Comparison of ENCODE assay signal across 8 cellular contexts in genomic region chr15:40097968-40098476, GRCh38. TPM values are rescaled to one million over a fixed set of nuclear protein-coding genes. Genes with fewer than 3 reads are reported as not detected.
A peak's percentile ranks its signal among the peaks of the same experiment; 100 is the strongest.
DNase-seq lines count a peak whose midpoint lies in the region; ATAC-seq and TF ChIP-seq lines count a peak whose summit lies in the region.

No MANE protein-coding gene starts in this region.

- H2BK5ac ChIP-seq in IMR-90 (ENCODE audit: low read depth, low read length, poor library complexity, severe bottlenecking): peak overlapping the region; percentile 87

- H3K27ac ChIP-seq in IMR-90 (ENCODE audit: insufficient read depth, low read length) (peak overlapping the region; percentile 86), mucosa of rectum (ENCODE audit: low read depth in 2 of 2, low read length in 2 of 2) (peak overlapping the region; percentile 83 to 88)

- H3K23ac ChIP-seq in IMR-90 (ENCODE audit: low read depth, low read length): peak overlapping the region; percentile 99

- H3K27me3 Mint-ChIP-seq in Caco-2 (ENCODE audit: insufficient read depth, unreplicated experiment): no peaks in the 10 kb centered on the region
- H3K27me3 Mint-ChIP-seq in activated naive CD8-positive, alpha-beta T cell treated with anti-CD3 and anti-CD28 coated beads, Interleukin-2, amount 50 U/mL, for 24 hours: no peaks in the 10 kb centered on the region

- H3K18ac ChIP-seq in IMR-90 (ENCODE audit: low read depth, low read length): peak overlapping the region; percentile 90

- H3K4ac ChIP-seq in IMR-90 (ENCODE audit: low read depth, low read length): peak overlapping the region; percentile 99

- H2BK120ac ChIP-seq in IMR-90 (ENCODE audit: low read depth, low read length): peak overlapping the region; percentile 99

- H2BK15ac ChIP-seq in IMR-90 (ENCODE audit: low read depth, low read length): peak overlapping the region; percentile 95; the same call in 2 of the 3 replicates

- peak overlapping the region; percentile 31 for H2AK9ac ChIP-seq in IMR-90 (replicated peaks; ENCODE audit: low read depth, low read length, poor library complexity)

- intact Hi-C loops in Caco-2 (cut with micrococcal nuclease; ENCODE audit: unreplicated experiment) (loop anchor here (1.0 kb wide), 2 partner anchors 8 to 9 kb away; no protein-coding TSS in a partner anchor), IMR-90 (cut with micrococcal nuclease) (no loop called here)

- peak overlapping the region; percentile 99 for H2AK5ac ChIP-seq in IMR-90 (ENCODE audit: low read depth, low read length)

- CTCF ChIA-PET in Caco-2 (lab: Charles Lee) (interaction anchor here (0.6 to 1.9 kb wide), 4 partner anchors 9 to 16 kb away, joined by 3 to 13 read pairs (median 4); no protein-coding TSS in a partner anchor), IMR-90 (lab: Yijun Ruan, JAX) (interaction anchor here (0.5 to 1.7 kb wide), 4 partner anchors 8 to 505 kb away, joined by 3 to 8 read pairs (median 6); no protein-coding TSS in a partner anchor)

- H3K4me3 Mint-ChIP-seq in Caco-2 (ENCODE audit: unreplicated experiment): peak overlapping the region; percentile 65
- peak overlapping the region; percentile 70 for H3K4me3 Mint-ChIP-seq in activated naive CD8-positive, alpha-beta T cell treated with anti-CD3 and anti-CD28 coated beads, Interleukin-2, amount 50 U/mL, for 24 hours

- 0% methylated on average over 2 of the region's 10 CpGs; no CpG with 5 or more reads in 1 of the 2 experiments for WGBS in IMR-90 (ENCODE audit: extremely low coverage in 2 of 2, insufficient read length in 1 of 2), 2 experiments

- DNase-seq in Caco-2 (no peak), IMR-90 (no peak), DMS79 treated with DMSO at 0.1 percent for 48 hours (lab: John Stamatoyannopoulos, UW) (no peak), islet precursor cell (no peak)
- DNase-seq in activated naive CD8-positive, alpha-beta T cell treated with anti-CD3 and anti-CD28 coated beads, Interleukin-2, amount 50 U/mL, for 24 hours: no peak
- DNase-seq in activated effector memory CD4-positive, alpha-beta T cell treated with anti-CD3 and anti-CD28 coated beads, Interleukin-2, amount 50 U/mL, for 16 hours: no peak

- H3K14ac ChIP-seq in IMR-90 (replicated peaks; ENCODE audit: low read depth, low read length): peak overlapping the region; percentile 93

- peaks cover 7 to 82% of the 10 kb centered on the region in 2 experiments; a peak in 3 of 4 replicates for H3K79me1 ChIP-seq in IMR-90 (ENCODE audit: low read depth in 1 of 2, low read length in 2 of 2)

- TF ChIP-seq POLR2A in IMR-90 (IDR thresholded peaks at IDR 0.05; ENCODE audit: low read depth, low read length): 0 out of 2 replicates have a peak, but pooled peaks have one; percentile 14

- H3K4me3 ChIP-seq in Caco-2 (ENCODE audit: low read depth, low read length) (no peak overlapping the region), IMR-90 (ENCODE audit: insufficient read depth, low read depth, low read length) (no peak overlapping the region), mucosa of rectum (ENCODE audit: low read length in 2 of 2) (peak overlapping the region; percentile 41 to 51)

- no peaks in the 10 kb centered on the region for H4K20me1 ChIP-seq in IMR-90 (ENCODE audit: insufficient read depth, low read length)

- no TSS peak for BruUV-seq in Caco-2 (replicated peaks; lab: Mats Ljungman, UMichigan)
- BruUV-seq in IMR-90 (replicated peaks; lab: Mats Ljungman, UMichigan): no TSS peak

- H3K27ac Mint-ChIP-seq in Caco-2 (ENCODE audit: unreplicated experiment): peak overlapping the region; percentile 92
- peak overlapping the region; percentile 99 for H3K27ac Mint-ChIP-seq in activated naive CD8-positive, alpha-beta T cell treated with anti-CD3 and anti-CD28 coated beads, Interleukin-2, amount 50 U/mL, for 24 hours

- H3K56ac ChIP-seq in IMR-90 (ENCODE audit: extremely low read depth, insufficient read depth, low read length): peak overlapping the region; percentile 84

- peak overlapping the region; percentile 73 for H2AFZ ChIP-seq in IMR-90 (replicated peaks; ENCODE audit: low read length, poor library complexity)

- POLR2A ChIA-PET in Caco-2 (lab: Charles Lee) (interaction anchor here (1.3 to 2.2 kb wide), 7 partner anchors 9 to 63 kb away, joined by 3 to 30 read pairs (median 6); partner anchors contain the start of genes BMF and BUB1B), IMR-90 (lab: Charles Lee; ENCODE audit: unreplicated experiment) (interaction anchor here (0.7 kb wide), 2 partner anchors 15 to 39 kb away, joined by 3 read pairs; no protein-coding TSS in a partner anchor)

- H3K36me3 ChIP-seq in Caco-2 (ENCODE audit: control insufficient read depth, insufficient read depth, low read length) (peaks cover 5% of the 10 kb centered on the region; the same call in 1 of the 2 replicates), IMR-90 (ENCODE audit: control insufficient read depth, insufficient read depth, low read length) (no peaks in the 10 kb centered on the region; the same call in 1 of the 2 replicates), mucosa of rectum (ENCODE audit: control insufficient read depth in 2 of 2, insufficient read depth in 2 of 2, low read length in 2 of 2) (no peaks in the 10 kb centered on the region)

- TF ChIP-seq CTCF in Caco-2 (IDR thresholded peaks at IDR 0.05; ENCODE audit: insufficient read depth in 1 of 2, low read depth in 1 of 2, low read length in 1 of 2, severe bottlenecking in 1 of 2, unreplicated experiment in 1 of 2) (no peak), IMR-90 (conservative IDR thresholded peaks at IDR 0.05; ENCODE audit: low read depth, low read length) (no peak)

- no peaks in the 10 kb centered on the region for H3K27me3 ChIP-seq in Caco-2 (replicated peaks; ENCODE audit: control insufficient read depth, insufficient read depth, low read length)
- no peaks in the 10 kb centered on the region for H3K27me3 ChIP-seq in IMR-90 (ENCODE audit: control insufficient read depth, insufficient read depth, low read length)
- no peaks in the 10 kb centered on the region for H3K27me3 ChIP-seq in mucosa of rectum (ENCODE audit: control insufficient read depth in 2 of 2, insufficient read depth in 2 of 2, low read length in 2 of 2)

- no peak for TF ChIP-seq RAD21 in IMR-90 (IDR thresholded peaks at IDR 0.05; ENCODE audit: low read length)

- H4K91ac ChIP-seq in IMR-90 (ENCODE audit: insufficient read depth, low read depth, low read length): peak overlapping the region; percentile 97

- H3K9me3 ChIP-seq in Caco-2 (no peaks in the 10 kb centered on the region), IMR-90 (ENCODE audit: control insufficient read depth, insufficient read depth, low read length) (no peaks in the 10 kb centered on the region), mucosa of rectum (ENCODE audit: control insufficient read depth in 2 of 2, low read length in 2 of 2) (no peaks in the 10 kb centered on the region)

- peak overlapping the region; percentile 76 for H4K5ac ChIP-seq in IMR-90 (ENCODE audit: low read depth, low read length)

- H3K36me3 Mint-ChIP-seq in Caco-2 (ENCODE audit: insufficient read depth, unreplicated experiment): peaks cover 64% of the 10 kb centered on the region
- H3K36me3 Mint-ChIP-seq in activated naive CD8-positive, alpha-beta T cell treated with anti-CD3 and anti-CD28 coated beads, Interleukin-2, amount 50 U/mL, for 24 hours (ENCODE audit: low read depth): no peaks in the 10 kb centered on the region

- in situ Hi-C loops in IMR-90 (cut with MboI; ENCODE audit: low sequenced_read_pairs): no loop called here

- H3K9ac ChIP-seq in IMR-90 (ENCODE audit: low read depth, low read length) (0 out of 2 replicates have a peak overlapping the region, but pooled peaks have one; percentile 17), mucosa of rectum (ENCODE audit: low read depth in 1 of 2, low read length in 2 of 2) (peak overlapping the region; percentile 62 to 71)

- dilution Hi-C loops in IMR-90 (cut with HindIII; ENCODE audit: low sequenced_read_pairs, unreplicated experiment): no loop called here

- no peaks in the 10 kb centered on the region for H3K9me3 Mint-ChIP-seq in Caco-2 (ENCODE audit: unreplicated experiment)
- H3K9me3 Mint-ChIP-seq in activated naive CD8-positive, alpha-beta T cell treated with anti-CD3 and anti-CD28 coated beads, Interleukin-2, amount 50 U/mL, for 24 hours: no peaks in the 10 kb centered on the region

- peaks cover 69% of the 10 kb centered on the region for H3K4me1 Mint-ChIP-seq in Caco-2 (ENCODE audit: low read depth, unreplicated experiment)
- peaks cover 83% of the 10 kb centered on the region for H3K4me1 Mint-ChIP-seq in activated naive CD8-positive, alpha-beta T cell treated with anti-CD3 and anti-CD28 coated beads, Interleukin-2, amount 50 U/mL, for 24 hours

- ATAC-seq in IMR-90 (ENCODE audit: low read depth): no peak
- no peak for ATAC-seq in activated naive CD8-positive, alpha-beta T cell treated with anti-CD3 and anti-CD28 coated beads, Interleukin-2, amount 50 U/mL, for 24 hours
- ATAC-seq in HG03439 (IDR thresholded peaks at IDR 0.05; ENCODE audit: unreplicated experiment): no peak

- peaks cover 89% of the 10 kb centered on the region for H3K4me1 ChIP-seq in Caco-2
- H3K4me1 ChIP-seq in IMR-90 (ENCODE audit: control insufficient read depth, insufficient read depth, low read length): peaks cover 64% of the 10 kb centered on the region
- peaks cover 69 to 84% of the 10 kb centered on the region in 2 donors for H3K4me1 ChIP-seq in mucosa of rectum (ENCODE audit: control insufficient read depth in 2 of 2, insufficient read depth in 2 of 2, low read length in 2 of 2)

- H3K9me1 ChIP-seq in IMR-90 (ENCODE audit: insufficient read depth, low read length): peaks cover 69% of the 10 kb centered on the region

- peak overlapping the region; percentile 99 for H2BK20ac ChIP-seq in IMR-90 (ENCODE audit: low read depth, low read length)

- no peak overlapping the region for H3K4me2 ChIP-seq in IMR-90 (ENCODE audit: low read depth, low read length)

- peak overlapping the region; percentile 68 to 95 for H4K8ac ChIP-seq in IMR-90 (ENCODE audit: low read depth in 2 of 2, low read length in 2 of 2)

TF ChIP-seq in IMR-90, 13 proteins besides CTCF, POLR2A, EP300 and RAD21 (continues in another document):
- no peak for TF ChIP-seq USF2 (IDR thresholded peaks at IDR 0.05; ENCODE audit: low read depth, low read length)

RNA-seq across cellular contexts. Expression of gene BMF, which starts 10.7 kb away (rescaled TPM):
- total RNA-seq in Caco-2 (2022) (78.2 and 81.5 TPM in 2 replicates), IMR-90 (2012; rRNA removed) (1.7 and 2.9 TPM in 2 replicates)
- polyA plus RNA-seq in IMR-90 (2012; rRNA removed): 2.4 and 2.8 TPM in 2 replicates
- 0.80 and 1.8 TPM in 2 replicates for polyA plus RNA-seq in IMR-90 (2012; cell fraction: cytosol; rRNA removed)
- 6.6 and 11.7 TPM in 2 replicates for polyA plus RNA-seq in IMR-90 (2012; cell fraction: nucleus; rRNA removed; ENCODE audit: low replicate concordance)

RNA-seq across cellular contexts. Expression of gene SRP14, which starts 59.0 kb away (rescaled TPM):
- total RNA-seq in Caco-2 (2022) (220 and 223 TPM in 2 replicates), IMR-90 (2012; rRNA removed) (106 and 205 TPM in 2 replicates)
- 295 and 296 TPM in 2 replicates for polyA plus RNA-seq in IMR-90 (2012; rRNA removed)
- 198 and 487 TPM in 2 replicates for polyA plus RNA-seq in IMR-90 (2012; cell fraction: cytosol; rRNA removed)
- polyA plus RNA-seq in IMR-90 (2012; cell fraction: nucleus; rRNA removed; ENCODE audit: low replicate concordance): 41.4 and 203 TPM in 2 replicates

Comparison
In these comparisons a context has a peak if more than half of its experiments do, and no peak if none do; other contexts are left out.
1. H3K4me3 ChIP-seq: peak in mucosa of rectum (2 of 2); none in Caco-2 (single experiment) and IMR-90 (single experiment).
2. RNA of gene BMF, which starts 10.7 kb away (total RNA-seq): 78.2 to 81.5 TPM in Caco-2; 1.7 to 2.9 TPM in IMR-90; every median in the first group is over 10 times any median in the second.